In the genomic region with DNA sequence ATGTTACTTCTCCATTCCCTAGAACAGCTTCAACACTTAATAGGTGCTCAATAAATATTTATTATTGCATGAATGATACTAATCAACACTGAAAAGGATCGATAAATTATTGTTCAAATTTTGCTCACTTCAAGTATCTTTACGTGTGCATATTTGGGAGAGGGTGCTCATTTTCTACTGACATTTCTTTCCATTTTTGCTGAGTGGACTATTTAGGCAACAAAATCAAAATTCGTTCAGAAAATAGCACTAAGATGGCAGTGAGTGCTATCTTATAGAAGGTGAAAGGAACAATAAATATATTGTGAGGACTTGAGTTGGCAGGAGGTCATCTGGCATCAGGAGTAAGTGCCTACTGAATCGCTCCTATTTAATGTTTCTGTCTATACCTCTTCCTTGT, we compare ENCODE assay signal across 3 cellular contexts.
A peak's percentile ranks its signal among the peaks of the same experiment; 100 is the strongest.
TF ChIP-seq lines count a peak whose summit lies in the region.

No MANE protein-coding gene starts in this region.

TF ChIP-seq in A549, 52 proteins besides CTCF, POLR2A, EP300 and RAD21:
- TF ChIP-seq MAFK (IDR thresholded peaks at IDR 0.05; ENCODE audit: partially characterized antibody) (peak; percentile 74), RNF2 (IDR thresholded peaks at IDR 0.05; ENCODE audit: borderline replicate concordance, low read depth) (no peak)

TF ChIP-seq in IMR-90, 13 proteins besides CTCF, POLR2A, EP300 and RAD21:
- TF ChIP-seq MAFK (IDR thresholded peaks at IDR 0.05; ENCODE audit: low read depth, low read length) (peak; percentile 91), RFX5 (IDR thresholded peaks at IDR 0.05; ENCODE audit: low read depth, low read length) (no peak), MXI1 (IDR thresholded peaks at IDR 0.05; ENCODE audit: borderline replicate concordance, low read depth, low read length) (no peak)

TF ChIP-seq in H1, 55 proteins besides CTCF, POLR2A, EP300 and RAD21:
- peak; percentile 51; the same call in 1 of the 2 replicates for TF ChIP-seq MAFK (IDR thresholded peaks at IDR 0.05; ENCODE audit: low read depth, low read length)
- no peak for TF ChIP-seq JUND (IDR thresholded peaks at IDR 0.05; ENCODE audit: low read length)
- TF ChIP-seq SIRT6 (IDR thresholded peaks at IDR 0.05; ENCODE audit: low read length), result no peak
